In the genomic region with DNA sequence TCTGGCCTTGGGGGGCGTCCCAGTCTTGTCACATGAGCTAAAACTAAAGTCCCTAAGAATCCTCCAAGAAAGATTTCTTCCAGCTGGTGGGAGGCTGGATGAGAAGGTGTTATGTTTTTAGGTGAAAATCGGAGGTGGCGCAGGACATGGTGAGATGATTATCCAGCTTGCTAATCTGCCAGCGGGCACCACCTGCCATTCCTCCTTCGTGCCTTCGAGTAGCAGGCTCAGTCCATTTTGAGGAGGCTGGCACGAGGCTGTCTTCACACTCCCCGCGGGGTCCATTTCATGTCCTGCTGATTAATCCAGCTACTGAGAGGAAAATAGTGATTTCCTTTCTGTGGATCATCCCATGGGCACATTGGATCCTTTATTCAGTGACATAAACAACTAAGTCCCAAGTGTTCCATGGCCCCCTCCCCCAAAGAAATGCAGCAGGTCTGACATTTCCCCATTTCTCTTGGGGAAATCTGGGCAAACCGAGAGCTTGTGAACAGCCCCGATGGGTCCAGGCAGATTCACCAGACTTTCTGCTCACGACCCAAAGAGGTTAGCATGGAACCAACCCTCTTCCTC, we compare ENCODE assay signal across 18 cellular contexts. TPM values are rescaled to one million over a fixed set of nuclear protein-coding genes. Genes with fewer than 3 reads are reported as not detected.
DNase-seq lines count a peak whose midpoint lies in the region; ATAC-seq lines count a peak whose summit lies in the region.
"Had no signal": no experiment of that assay in that cellular context is flagged by ENCODE, and none has a peak within 500 bp of the region (broad histone marks: within the 10 kb centered on the region; RNA-seq: fewer than 3 reads in every experiment).

No MANE protein-coding gene starts in this region.

- H2BK120ac ChIP-seq in neuronal stem cell (ENCODE audit: low read depth, low read length), result no peak overlapping the region

- no peaks in the 10 kb centered on the region for H3K79me1 ChIP-seq in neuronal stem cell (ENCODE audit: low read depth, low read length)

- peaks cover 5 to 13% of the 10 kb centered on the region in 2 donors for H3K4me1 ChIP-seq in neuronal stem cell (ENCODE audit: control insufficient read depth in 2 of 2, insufficient read depth in 1 of 2, low read depth in 1 of 2, low read length in 2 of 2)

- no peak overlapping the region for H2AK5ac ChIP-seq in neuronal stem cell (ENCODE audit: low read depth, low read length)

- H3K9ac ChIP-seq in neuronal stem cell (ENCODE audit: low read depth, low read length, poor library complexity), result no peak overlapping the region

- no peak overlapping the region for H3K14ac ChIP-seq in neuronal stem cell (ENCODE audit: low read length)

- H2AFZ ChIP-seq in neuronal stem cell (ENCODE audit: low read length), result no peak overlapping the region

- WGBS in neuronal stem cell (ENCODE audit: extremely low coverage in 2 of 2, insufficient read length in 2 of 2, insufficient replicate concordance in 1 of 2), 2 donors, result no CpG with 5 or more reads among the region's 12 CpGs

- no peak for ATAC-seq in activated T-helper 17 cell treated with anti-CD3 and anti-CD28 coated beads, Interleukin-2, amount 50 U/mL, for 72 hours (replicated peaks)
- no peak for ATAC-seq in stimulated activated naive B cell treated with anti-CD40 and anti-IgM and Interleukin-4, amounts not matched to agents 10 μg/mL and 1 μg/mL and 100 μg/mL, for 72 hours (replicated peaks)
- ATAC-seq: GM12878, Right ventricle myocardium inferior had no signal

- H3K27ac Mint-ChIP-seq in activated T-helper 17 cell treated with anti-CD3 and anti-CD28 coated beads, Interleukin-2, amount 50 U/mL, for 72 hours, result peak overlapping the region; percentile 80
- peak overlapping the region; percentile 82 for H3K27ac Mint-ChIP-seq in stimulated activated naive B cell treated with anti-CD40 and anti-IgM and Interleukin-4, amounts not matched to agents 10 μg/mL and 1 μg/mL and 100 μg/mL, for 72 hours

- no peak overlapping the region for H3K4ac ChIP-seq in neuronal stem cell (ENCODE audit: low read length)

- H3K9me3 Mint-ChIP-seq in activated T-helper 17 cell treated with anti-CD3 and anti-CD28 coated beads, Interleukin-2, amount 50 U/mL, for 72 hours, result no peaks in the 10 kb centered on the region
- H3K9me3 Mint-ChIP-seq in stimulated activated naive B cell treated with anti-CD40 and anti-IgM and Interleukin-4, amounts not matched to agents 10 μg/mL and 1 μg/mL and 100 μg/mL, for 72 hours, result peaks cover 12 to 24% of the 10 kb centered on the region in 2 donors

- H2BK15ac ChIP-seq in neuronal stem cell (ENCODE audit: low read length), result no peak overlapping the region

- no peak overlapping the region for H3K4me2 ChIP-seq in neuronal stem cell (ENCODE audit: insufficient read depth, low read length, poor library complexity, severe bottlenecking)

- H4K91ac ChIP-seq in neuronal stem cell (ENCODE audit: low read depth, low read length, poor library complexity), result no peak overlapping the region

- peaks cover 20% of the 10 kb centered on the region for H3K4me1 Mint-ChIP-seq in activated T-helper 17 cell treated with anti-CD3 and anti-CD28 coated beads, Interleukin-2, amount 50 U/mL, for 72 hours
- H3K4me1 Mint-ChIP-seq in stimulated activated naive B cell treated with anti-CD40 and anti-IgM and Interleukin-4, amounts not matched to agents 10 μg/mL and 1 μg/mL and 100 μg/mL, for 72 hours, result peaks cover 44 to 61% of the 10 kb centered on the region in 2 donors

- H2BK5ac ChIP-seq in neuronal stem cell (ENCODE audit: low read length), result no peak overlapping the region

- peaks cover 18% of the 10 kb centered on the region for H3K27me3 Mint-ChIP-seq in activated T-helper 17 cell treated with anti-CD3 and anti-CD28 coated beads, Interleukin-2, amount 50 U/mL, for 72 hours
- H3K27me3 Mint-ChIP-seq in stimulated activated naive B cell treated with anti-CD40 and anti-IgM and Interleukin-4, amounts not matched to agents 10 μg/mL and 1 μg/mL and 100 μg/mL, for 72 hours, result peaks cover 17% of the 10 kb centered on the region in 2 donors

- peaks cover 39% of the 10 kb centered on the region for H3K36me3 Mint-ChIP-seq in activated T-helper 17 cell treated with anti-CD3 and anti-CD28 coated beads, Interleukin-2, amount 50 U/mL, for 72 hours (ENCODE audit: low read depth)
- H3K36me3 Mint-ChIP-seq in stimulated activated naive B cell treated with anti-CD40 and anti-IgM and Interleukin-4, amounts not matched to agents 10 μg/mL and 1 μg/mL and 100 μg/mL, for 72 hours, result peaks cover 84 to 85% of the 10 kb centered on the region in 2 donors

- H2BK12ac ChIP-seq in neuronal stem cell (ENCODE audit: low read length), result no peak overlapping the region

- peak; percentile 35 for DNase-seq in activated CD8-positive, alpha-beta memory T cell treated with anti-CD3 and anti-CD28 coated beads, Interleukin-2, amount 50 U/mL, for 48 hours
- DNase-seq in activated CD8-positive, alpha-beta memory T cell treated with anti-CD3 and anti-CD28 coated beads for 24 hours, result no peak
- no peak for DNase-seq in neuronal stem cell (ENCODE audit: low spot score)
- no peak for DNase-seq in stimulated activated naive B cell treated with anti-CD40 and anti-IgM and Interleukin-4, amounts not matched to agents 10 μg/mL and 1 μg/mL and 100 μg/mL, for 72 hours
- DNase-seq in GDM1 (lab: John Stamatoyannopoulos, UW), result no peak
- DNase-seq in NCI-H146 treated with DMSO at 0.1 percent for 48 hours (lab: John Stamatoyannopoulos, UW; ENCODE audit: unreplicated experiment), result no peak
- no peak for DNase-seq in dermis blood vessel endothelial cell
- DNase-seq: DMS79, MG63, NCI-H1417, NCI-H187, NCI-H2107, NCI-H446 treated with DMSO at 0.1 percent for 48 hours, NCI-H526 treated with DMSO at 0.1 percent for 48 hours had no signal

- H3K4me3 ChIP-seq in neuronal stem cell (ENCODE audit: low read length in 2 of 2), result no peak overlapping the region
- H3K4me3 ChIP-seq: GM12878, MG63, SJSA1 had no signal

- peak overlapping the region; percentile 33 for H4K8ac ChIP-seq in neuronal stem cell (ENCODE audit: low read depth, low read length)

- H3K27ac ChIP-seq in neuronal stem cell (replicated peaks; ENCODE audit: low read length), result no peak overlapping the region
- H3K27ac ChIP-seq: SJSA1 had no signal

- no peaks in the 10 kb centered on the region for H3K27me3 ChIP-seq in neuronal stem cell (ENCODE audit: control insufficient read depth in 3 of 3, insufficient read depth in 3 of 3, low read depth in 1 of 3, low read length in 3 of 3)
- H3K27me3 ChIP-seq: MG63, SJSA1 had no signal

- no peak overlapping the region for H3K23ac ChIP-seq in neuronal stem cell (ENCODE audit: low read depth, low read length, poor library complexity)

- no peaks in the 10 kb centered on the region for H3K36me3 ChIP-seq in neuronal stem cell (replicated peaks in 1 of 2; ENCODE audit: control insufficient read depth in 2 of 2, insufficient read depth in 2 of 2, low read length in 2 of 2)

- H3K9me3 ChIP-seq in neuronal stem cell (replicated peaks in 1 of 2; ENCODE audit: control insufficient read depth in 2 of 2, insufficient read depth in 1 of 2, low read depth in 1 of 2, low read length in 2 of 2), result no peaks in the 10 kb centered on the region
- H3K9me3 ChIP-seq: MG63, SJSA1 had no signal

- H3K4me3 Mint-ChIP-seq in activated T-helper 17 cell treated with anti-CD3 and anti-CD28 coated beads, Interleukin-2, amount 50 U/mL, for 72 hours, result no peak overlapping the region
- H3K4me3 Mint-ChIP-seq in stimulated activated naive B cell treated with anti-CD40 and anti-IgM and Interleukin-4, amounts not matched to agents 10 μg/mL and 1 μg/mL and 100 μg/mL, for 72 hours, result no peak overlapping the region

- H3K18ac ChIP-seq in neuronal stem cell (ENCODE audit: low read length), result no peak overlapping the region

RNA-seq across cellular contexts. Expression of gene EXOC3, which starts 38.2 kb away (rescaled TPM):
- total RNA-seq in activated T-helper 17 cell treated with anti-CD3 and anti-CD28 coated beads, Interleukin-2, amount 50 U/mL, for 72 hours, result 10 to 100 TPM; 78.3 to 93.6 TPM
- polyA plus RNA-seq in neuronal stem cell (2013, experiment 1 of 2), result 18.9 TPM
- polyA plus RNA-seq in neuronal stem cell (2013, experiment 2 of 2), result 18.7 TPM
- total RNA-seq in dermis blood vessel endothelial cell, result 44.3 and 52.1 TPM in 2 replicates
